In genomic region chr11:84089072-84090057, GRCh38 we compare ENCODE assay signal across 9 cellular contexts.
A peak's percentile ranks its signal among the peaks of the same experiment; 100 is the strongest.
DNase-seq lines count a peak whose midpoint lies in the region; ATAC-seq and TF ChIP-seq lines count a peak whose summit lies in the region.
"Had no signal": no experiment of that assay in that cellular context is flagged by ENCODE, and none has a peak within 500 bp of the region (broad histone marks: within the 10 kb centered on the region; RNA-seq: fewer than 3 reads in every experiment).

No MANE protein-coding gene starts in this region.

- TF ChIP-seq CTCF in OCI-LY3 (IDR thresholded peaks at IDR 0.05; ENCODE audit: low read depth, low read length), result no peak
- TF ChIP-seq CTCF in thyroid gland (IDR thresholded peaks at IDR 0.05), result no peak
- TF ChIP-seq CTCF in omental fat pad (IDR thresholded peaks at IDR 0.05), result no peak

- 33 to 38% methylated on average over 5 of the region's 5 CpGs for WGBS in thyroid gland, 2 donors

- H3K4me3 ChIP-seq in OCI-LY3 (ENCODE audit: low read length) (no peak overlapping the region), thyroid gland (replicated peaks in 1 of 3) (no peak overlapping the region)

- ATAC-seq in omental fat pad (ENCODE audit: low FRiP score) (no peak), HG02970 (IDR thresholded peaks at IDR 0.05; ENCODE audit: low FRiP score, unreplicated experiment) (no peak), GM21717 (IDR thresholded peaks at IDR 0.05; ENCODE audit: unreplicated experiment) (no peak)
- ATAC-seq: foreskin keratinocyte had no signal

- no peaks in the 10 kb centered on the region for H4K20me1 ChIP-seq in OCI-LY3 (ENCODE audit: insufficient read depth, low read length)

- TF ChIP-seq POLR2A in thyroid gland (IDR thresholded peaks at IDR 0.05), result no peak

- H3K36me3 ChIP-seq in OCI-LY3 (replicated peaks; ENCODE audit: low read depth, low read length), result no peaks in the 10 kb centered on the region
- H3K36me3 ChIP-seq in thyroid gland, result no peaks in the 10 kb centered on the region

- H2AFZ ChIP-seq in OCI-LY3 (ENCODE audit: low read depth, low read length), result 0 out of 2 replicates have a peak overlapping the region, but pooled peaks have one; percentile 14

- no peak overlapping the region for H3K9ac ChIP-seq in OCI-LY3 (ENCODE audit: low read length)

- DNase-seq in NCI-H82 (lab: John Stamatoyannopoulos, UW) (peak; percentile 43), NCI-H82 treated with DMSO at 0.1 percent for 48 hours (lab: John Stamatoyannopoulos, UW; ENCODE audit: unreplicated experiment) (no peak), hippocampal formation (lab: John Stamatoyannopoulos, UW) (peak; percentile 61 to 91), thyroid gland (peak; percentile 49 to 56), omental fat pad (ENCODE audit: low spot score) (no peak)
- DNase-seq: foreskin keratinocyte had no signal

- H3K79me2 ChIP-seq in OCI-LY3 (ENCODE audit: low read length), result no peaks in the 10 kb centered on the region

- intact Hi-C loops in thyroid gland (cut with DNase I), result no loop called here

- no peaks in the 10 kb centered on the region for H3K27me3 ChIP-seq in OCI-LY3 (ENCODE audit: low read depth, low read length)
- H3K27me3 ChIP-seq in thyroid gland, result no peaks in the 10 kb centered on the region
- H3K27me3 ChIP-seq: foreskin keratinocyte had no signal

- H3K9me3 ChIP-seq in OCI-LY3 (ENCODE audit: insufficient read depth, low read length), result no peaks in the 10 kb centered on the region
- no peaks in the 10 kb centered on the region for H3K9me3 ChIP-seq in thyroid gland

- H3K27ac ChIP-seq in OCI-LY3 (ENCODE audit: low read length), result no peak overlapping the region
- no peak overlapping the region for H3K27ac ChIP-seq in thyroid gland
- H3K27ac ChIP-seq: foreskin keratinocyte had no signal

- H3K4me1 ChIP-seq in OCI-LY3 (ENCODE audit: low read length) (peaks cover 4% of the 10 kb centered on the region; the same call in 1 of the 2 replicates), thyroid gland (peaks cover 0 to 5% of the 10 kb centered on the region in 2 donors)
- H3K4me1 ChIP-seq: foreskin keratinocyte had no signal

- no peak overlapping the region for H3K4me2 ChIP-seq in OCI-LY3 (ENCODE audit: low read length)

Comparison
In these comparisons a context has a peak if more than half of its experiments do, and no peak if none do; other contexts are left out.
1. DNase-seq: peak in NCI-H82 (single experiment), hippocampal formation (2 of 2) and thyroid gland (2 of 2); none in NCI-H82 treated with DMSO at 0.1 percent for 48 hours (single experiment) and omental fat pad (single experiment).